21 cellular contexts compared by ENCODE assay signal in the genomic region with DNA sequence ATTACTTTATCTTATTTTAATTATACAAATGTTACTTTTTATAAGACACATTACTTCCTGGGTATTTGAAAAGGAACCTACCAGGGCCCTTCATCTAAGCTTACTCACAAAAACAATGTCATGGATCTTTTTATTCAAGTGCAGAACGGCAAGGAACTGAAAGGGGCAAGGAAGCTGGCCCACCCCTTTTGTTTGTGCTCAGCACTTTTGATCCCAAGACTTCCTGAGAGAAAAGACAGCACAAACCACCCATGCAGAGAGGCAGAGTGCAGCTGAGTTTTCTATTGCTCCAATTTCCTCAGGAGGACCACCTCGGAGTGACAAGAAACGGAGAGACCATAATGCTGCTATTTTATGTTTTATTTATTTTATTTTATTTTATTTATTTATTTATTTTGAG.
DNase-seq lines count a peak whose midpoint lies in the region; ATAC-seq and TF ChIP-seq lines count a peak whose summit lies in the region.
"Had no signal": no experiment of that assay in that cellular context is flagged by ENCODE, and none has a peak within 500 bp of the region (broad histone marks: within the 10 kb centered on the region; RNA-seq: fewer than 3 reads in every experiment).

No MANE protein-coding gene starts in this region.

- POLR2A ChIA-PET in SK-N-SH (lab: Yijun Ruan, JAX) = interaction anchor here (1.0 kb wide), 1 partner anchor 27 kb away, joined by 4 read pairs; no protein-coding TSS in a partner anchor

- H3K9me3 ChIP-seq in SK-N-SH (no peaks in the 10 kb centered on the region), SJSA1 (replicated peaks) (no peaks in the 10 kb centered on the region), stomach (no peaks in the 10 kb centered on the region)
- H3K9me3 ChIP-seq: Caco-2, SJCRH30 had no signal

- H3K27ac Mint-ChIP-seq in nephron progenitor cell = peak overlapping the region; percentile 29
- H3K27ac Mint-ChIP-seq: CD4-positive, alpha-beta T cell had no signal

- no peak overlapping the region for H3K4me2 ChIP-seq in SK-N-SH

- no peaks in the 10 kb centered on the region for H3K9me2 ChIP-seq in SK-N-SH

- peaks cover 16% of the 10 kb centered on the region for H3K4me1 Mint-ChIP-seq in nephron progenitor cell

- H3K4me3 Mint-ChIP-seq in nephron progenitor cell = peak overlapping the region; percentile 24
- H3K4me3 Mint-ChIP-seq: CD4-positive, alpha-beta T cell had no signal

- H3K27me3 Mint-ChIP-seq in nephron progenitor cell (ENCODE audit: low read depth, poor library complexity) = peaks cover 3% of the 10 kb centered on the region

- no peaks in the 10 kb centered on the region for H3K79me2 ChIP-seq in SK-N-SH (ENCODE audit: insufficient read depth)

- TF ChIP-seq RAD21 in SK-N-SH (IDR thresholded peaks at IDR 0.05; ENCODE audit: low read length) = no peak

- CTCF ChIA-PET in SK-N-SH (lab: Yijun Ruan, JAX) = interaction anchor here (1.0 to 2.0 kb wide), 3 partner anchors 16 to 1072 kb away, joined by 3 to 8 read pairs (median 3); no protein-coding TSS in a partner anchor

- intact Hi-C loops in stomach (cut with DNase I; ENCODE audit: low total_unique reads) = no loop called here

- no peak for TF ChIP-seq POLR2A in stomach (IDR thresholded peaks at IDR 0.05)

- H4K20me1 ChIP-seq in SK-N-SH (ENCODE audit: insufficient read depth) = no peaks in the 10 kb centered on the region

- no peak; the same call in 2 of the 3 replicates for ATAC-seq in SK-N-SH treated with all-trans-retinoic acid at 6 μM for 48 hours
- ATAC-seq: HCT116, PC-3 had no signal

- no peaks in the 10 kb centered on the region for H3K9me3 Mint-ChIP-seq in nephron progenitor cell
- H3K9me3 Mint-ChIP-seq: CD4-positive, alpha-beta T cell had no signal

- DNase-seq in SK-N-SH (peak; percentile 17), SJSA1 (ENCODE audit: low read depth in 1 of 2, low spot score in 2 of 2) (peak; percentile 67 to 76), iPS DF 4.7 (ENCODE audit: extremely low read depth, low spot score) (peak; percentile 38), nephron progenitor cell (no peak), NCI-H1436 (lab: John Stamatoyannopoulos, UW) (no peak), stomach (no peak)
- no peak for DNase-seq in stimulated activated CD4-positive, alpha-beta T cell treated with anti-CD3 and anti-CD28 coated beads, Interleukin-1b, Interleukin-23, amount 100 ng/mL, for 48 hours
- DNase-seq: Caco-2; CD4-positive, alpha-beta T cell; DMS153; GF-D8; NCI-H1092 treated with DMSO at 0.1 percent for 48 hours; NCI-H1694; NCI-H524; NCI-H82; PC-3; SJCRH30 had no signal

- H2AFZ ChIP-seq in SK-N-SH (ENCODE audit: low read depth) = no peak overlapping the region

- no peaks in the 10 kb centered on the region for H3K27me3 ChIP-seq in SK-N-SH (ENCODE audit: insufficient read depth)
- H3K27me3 ChIP-seq in SJSA1 (replicated peaks) = no peaks in the 10 kb centered on the region
- no peaks in the 10 kb centered on the region for H3K27me3 ChIP-seq in stomach
- H3K27me3 ChIP-seq: SJCRH30 had no signal

- WGBS in SK-N-SH (ENCODE audit: low lambda C conversion rate) = 87% methylated on average over 3 of the region's 3 CpGs
- 54 to 80% (median 77%) methylated on average over 3 of the region's 3 CpGs for WGBS in stomach, 5 donors

- TF ChIP-seq CTCF in SK-N-SH (IDR thresholded peaks at IDR 0.05) (no peak), nephron progenitor cell (IDR thresholded peaks at IDR 0.05) (no peak), stomach (IDR thresholded peaks at IDR 0.05) (no peak)

- no peak for TF ChIP-seq EP300 in SK-N-SH (IDR thresholded peaks at IDR 0.05; ENCODE audit: borderline replicate concordance in 1 of 2, low read depth in 1 of 2, low read length in 1 of 2)
- no peak for TF ChIP-seq EP300 in stomach (IDR thresholded peaks at IDR 0.05)

- no peaks in the 10 kb centered on the region for H3K36me3 Mint-ChIP-seq in nephron progenitor cell (ENCODE audit: low read depth)

- H3K4me1 ChIP-seq in SK-N-SH (ENCODE audit: control insufficient read depth in 1 of 2, insufficient read depth in 2 of 2, low read depth in 1 of 2, low read length in 1 of 2) (peaks cover 0 to 9% of the 10 kb centered on the region in 2 experiments; a peak in 2 of 4 replicates), SJSA1 (replicated peaks) (peaks cover 8% of the 10 kb centered on the region), stomach (no peaks in the 10 kb centered on the region)
- H3K4me1 ChIP-seq: SJCRH30 had no signal

- no peaks in the 10 kb centered on the region for H3K36me3 ChIP-seq in SK-N-SH (replicated peaks in 1 of 2; ENCODE audit: control insufficient read depth in 1 of 2, insufficient read depth in 2 of 2, low read length in 1 of 2)
- no peaks in the 10 kb centered on the region for H3K36me3 ChIP-seq in SJSA1
- H3K36me3 ChIP-seq in stomach = no peaks in the 10 kb centered on the region
- H3K36me3 ChIP-seq: SJCRH30 had no signal

- H3K9ac ChIP-seq in SK-N-SH = no peak overlapping the region

- H3K4me3 ChIP-seq in SK-N-SH (ENCODE audit: low read depth in 2 of 2, low read length in 1 of 2) = no peak overlapping the region
- no peak overlapping the region for H3K4me3 ChIP-seq in SJSA1
- H3K4me3 ChIP-seq in stomach = no peak overlapping the region
- H3K4me3 ChIP-seq: SJCRH30 had no signal

- H3F3A ChIP-seq in SK-N-SH (replicated peaks; ENCODE audit: insufficient read depth) = no peaks in the 10 kb centered on the region

- H3K27ac ChIP-seq in SK-N-SH (ENCODE audit: low read depth in 2 of 2, low read length in 1 of 2) (peak overlapping the region in 1 of 2 experiments; percentile 98; a peak in 2 of 4 replicates), SJSA1 (peak overlapping the region; percentile 41), stomach (no peak overlapping the region)
- H3K27ac ChIP-seq: 22Rv1, RWPE1, SJCRH30 had no signal

TF ChIP-seq in SK-N-SH, 30 proteins besides CTCF, POLR2A, EP300 and RAD21 (continues in another document):
- no peak for TF ChIP-seq YY1 (IDR thresholded peaks at IDR 0.05; ENCODE audit: low read depth)
- no peak for TF ChIP-seq USF2 (IDR thresholded peaks at IDR 0.05; ENCODE audit: borderline replicate concordance, low read depth, low read length)
- TF ChIP-seq GABPA (IDR thresholded peaks at IDR 0.05; ENCODE audit: low read depth) = no peak
- no peak for TF ChIP-seq FOXJ3 (CRISPR knock-in tag; IDR thresholded peaks at IDR 0.05)
- TF ChIP-seq, protein P1, sequence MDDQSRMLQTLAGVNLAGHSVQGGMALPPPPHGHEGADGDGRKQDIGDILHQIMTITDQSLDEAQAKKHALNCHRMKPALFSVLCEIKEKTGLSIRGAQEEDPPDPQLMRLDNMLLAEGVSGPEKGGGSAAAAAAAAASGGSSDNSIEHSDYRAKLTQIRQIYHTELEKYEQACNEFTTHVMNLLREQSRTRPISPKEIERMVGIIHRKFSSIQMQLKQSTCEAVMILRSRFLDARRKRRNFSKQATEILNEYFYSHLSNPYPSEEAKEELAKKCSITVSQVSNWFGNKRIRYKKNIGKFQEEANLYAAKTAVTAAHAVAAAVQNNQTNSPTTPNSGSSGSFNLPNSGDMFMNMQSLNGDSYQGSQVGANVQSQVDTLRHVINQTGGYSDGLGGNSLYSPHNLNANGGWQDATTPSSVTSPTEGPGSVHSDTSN (IDR thresholded peaks at IDR 0.05) = no peak

TF ChIP-seq in SK-N-SH treated with all-trans-retinoic acid at 6 μM for 48 hours, 23 proteins besides CTCF, POLR2A, EP300 and RAD21 (continues in another document):
- no peak for TF ChIP-seq CSRNP3 (CRISPR knock-in tag; IDR thresholded peaks at IDR 0.05)
- no peak for TF ChIP-seq POU6F1 (CRISPR knock-in tag; IDR thresholded peaks at IDR 0.05; ENCODE audit: borderline replicate concordance, low read depth)
- TF ChIP-seq ZFP3 (CRISPR knock-in tag; IDR thresholded peaks at IDR 0.05) = no peak
- no peak for TF ChIP-seq PATZ1 (CRISPR knock-in tag; IDR thresholded peaks at IDR 0.05; ENCODE audit: borderline replicate concordance)

Comparison
In these comparisons a context has a peak if more than half of its experiments do, and no peak if none do; other contexts are left out.
1. DNase-seq: peak in SK-N-SH (single experiment), SJSA1 (2 of 2) and iPS DF 4.7 (single experiment); none in nephron progenitor cell (single experiment), NCI-H1436 (single experiment), stimulated activated CD4-positive, alpha-beta T cell treated with anti-CD3 and anti-CD28 coated beads, Interleukin-1b, Interleukin-23, amount 100 ng/mL, for 48 hours (single experiment) and stomach (single experiment).